In the genomic region with DNA sequence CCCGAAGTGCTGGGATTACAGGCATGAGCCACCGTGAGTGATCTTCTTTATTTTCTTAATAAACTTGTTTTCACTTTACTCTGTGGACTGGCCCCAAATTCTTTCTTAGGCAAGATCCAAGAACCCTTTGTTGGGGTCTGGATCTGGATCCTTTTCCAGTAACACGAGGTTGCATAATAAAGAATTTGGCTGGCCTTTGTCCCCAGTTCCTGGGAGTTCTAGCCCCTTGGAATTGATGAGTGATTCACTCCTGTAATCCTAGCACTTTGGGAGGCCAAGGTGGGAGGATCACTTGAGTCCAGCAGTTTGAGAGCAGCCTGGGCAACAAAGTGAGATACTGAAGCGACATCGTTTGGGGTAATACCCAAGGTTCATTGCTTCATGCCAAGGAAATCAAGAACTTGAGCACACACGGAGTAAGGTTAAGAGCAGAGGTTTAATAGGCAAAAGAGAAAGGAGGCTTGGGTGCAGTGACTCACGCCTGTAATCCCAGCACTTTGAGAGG, we compare ENCODE assay signal across 31 cellular contexts. TPM values are rescaled to one million over a fixed set of nuclear protein-coding genes. Genes with fewer than 3 reads are reported as not detected.
A peak's percentile ranks its signal among the peaks of the same experiment; 100 is the strongest.
DNase-seq lines count a peak whose midpoint lies in the region; ATAC-seq, FAIRE-seq and TF ChIP-seq lines count a peak whose summit lies in the region.
"Had no signal": no experiment of that assay in that cellular context is flagged by ENCODE, and none has a peak within 500 bp of the region (broad histone marks: within the 10 kb centered on the region; RNA-seq: fewer than 3 reads in every experiment).

No MANE protein-coding gene starts in this region.

- intact Hi-C loops in HepG2 (cut with micrococcal nuclease; ENCODE audit: unreplicated experiment) (no loop called here), right lobe of liver (cut with DNase I) (no loop called here)

- H3K27ac ChIP-seq in HepG2 (ENCODE audit: extremely low read length, insufficient read depth, low read length) (peak overlapping the region; percentile 94), right lobe of liver (no peak overlapping the region), VCaP (peak overlapping the region; percentile 95), mesendoderm (ENCODE audit: low read depth, low read length) (peak overlapping the region; percentile 41)
- H3K27ac ChIP-seq: ascending aorta, cardiac muscle cell, upper lobe of left lung had no signal

- H3K27ac Mint-ChIP-seq in stimulated activated naive B cell treated with anti-CD40 and anti-IgM and Interleukin-4, amounts not matched to agents 10 μg/mL and 1 μg/mL and 100 μg/mL, for 72 hours: peak overlapping the region; percentile 37

- no peak for TF ChIP-seq CTCF in HepG2 (CRISPR knock-in tag; IDR thresholded peaks at IDR 0.05)
- TF ChIP-seq CTCF in right lobe of liver (IDR thresholded peaks at IDR 0.05): no peak
- no peak for TF ChIP-seq CTCF in VCaP (conservative IDR thresholded peaks at IDR 0.05)

- H3K36me3 ChIP-seq in HepG2 (replicated peaks in 1 of 2; ENCODE audit: control insufficient read depth in 1 of 2, insufficient read depth in 2 of 2, low read length in 2 of 2): peaks cover 8 to 34% of the 10 kb centered on the region in 2 experiments
- H3K36me3 ChIP-seq in right lobe of liver: peaks cover 0 to 17% (median 12%) of the 10 kb centered on the region in 4 donors
- peaks cover 2% of the 10 kb centered on the region for H3K36me3 ChIP-seq in mesendoderm (ENCODE audit: control insufficient read depth, insufficient read depth, low read length)
- H3K36me3 ChIP-seq: prostate gland had no signal

- H3K4ac ChIP-seq in mesendoderm (ENCODE audit: low read depth, low read length): no peak overlapping the region

- peaks cover 39% of the 10 kb centered on the region for H3K4me1 ChIP-seq in HepG2 (ENCODE audit: insufficient read depth, low read length)
- H3K4me1 ChIP-seq in right lobe of liver: peaks cover 0 to 12% (median 2%) of the 10 kb centered on the region in 4 donors
- H3K4me1 ChIP-seq in mesendoderm (ENCODE audit: control insufficient read depth, low read depth, low read length): no peaks in the 10 kb centered on the region
- H3K4me1 ChIP-seq: BE2C, prostate gland had no signal

- H2BK5ac ChIP-seq in mesendoderm (ENCODE audit: low read length): no peak overlapping the region

- FAIRE-seq in HepG2 (lab: Jason Lieb, UNC): no peak
- no peak for FAIRE-seq in GM19239 (lab: Jason Lieb, UNC)

- H3K79me2 ChIP-seq in HepG2 (ENCODE audit: insufficient read depth, low read length) (peaks cover 29% of the 10 kb centered on the region), mesendoderm (ENCODE audit: control insufficient read depth, insufficient read depth, low read length) (peaks cover 28% of the 10 kb centered on the region)

- H3K27me3 Mint-ChIP-seq in stimulated activated naive B cell treated with anti-CD40 and anti-IgM and Interleukin-4, amounts not matched to agents 10 μg/mL and 1 μg/mL and 100 μg/mL, for 72 hours: no peaks in the 10 kb centered on the region
- H3K27me3 Mint-ChIP-seq: activated CD4-positive, alpha-beta T cell treated with anti-CD3 and anti-CD28 coated beads, Interleukin-2, amount 10 ng/mL, durations not matched to agents 7 days and 5 days; activated naive CD4-positive, alpha-beta T cell treated with anti-CD3 and anti-CD28 coated beads, Interleukin-2, amount 10 ng/mL, durations not matched to agents 7 days and 5 days had no signal

- H2AFZ ChIP-seq in HepG2 (ENCODE audit: low read length): no peak overlapping the region

- H2BK120ac ChIP-seq in mesendoderm (ENCODE audit: low read depth, low read length): no peak overlapping the region

- peak overlapping the region; percentile 63 for H3K18ac ChIP-seq in mesendoderm (ENCODE audit: low read length)

- no peaks in the 10 kb centered on the region for H3K9me3 Mint-ChIP-seq in stimulated activated naive B cell treated with anti-CD40 and anti-IgM and Interleukin-4, amounts not matched to agents 10 μg/mL and 1 μg/mL and 100 μg/mL, for 72 hours
- H3K9me3 Mint-ChIP-seq: activated CD4-positive, alpha-beta T cell treated with anti-CD3 and anti-CD28 coated beads, Interleukin-2, amount 10 ng/mL, durations not matched to agents 7 days and 5 days; activated naive CD4-positive, alpha-beta T cell treated with anti-CD3 and anti-CD28 coated beads, Interleukin-2, amount 10 ng/mL, durations not matched to agents 7 days and 5 days; activated T-helper 1 cell treated with anti-CD3 and anti-CD28 coated beads, Interleukin-12 subunit alpha, Interleukin-12 subunit beta, Interleukin-2, Interleukin-4 antibody, amounts not matched to agents 30 ng/mL and 10 ng/mL and 1 ng/mL, durations not matched to agents 14 hours and 24 hours and 36 hours had no signal

- H3K4me2 ChIP-seq in HepG2 (ENCODE audit: low read depth, low read length): 0 out of 2 replicates have a peak overlapping the region, but pooled peaks have one; percentile 7
- no peak overlapping the region for H3K4me2 ChIP-seq in mesendoderm (ENCODE audit: low read length)

- H2BK15ac ChIP-seq in mesendoderm (replicated peaks; ENCODE audit: low read depth): no peak overlapping the region

- CTCF ChIA-PET in HepG2 (lab: Yijun Ruan, JAX; ENCODE audit: low intra/inter-chr PET ratio, low total read pairs): no interaction called here

- no peak overlapping the region for H4K5ac ChIP-seq in mesendoderm (ENCODE audit: low read length)

- H3K4me1 Mint-ChIP-seq in stimulated activated naive B cell treated with anti-CD40 and anti-IgM and Interleukin-4, amounts not matched to agents 10 μg/mL and 1 μg/mL and 100 μg/mL, for 72 hours: peaks cover 9 to 21% of the 10 kb centered on the region in 2 donors

- H3K27me3 ChIP-seq in HepG2 (ENCODE audit: control insufficient read depth in 1 of 2, insufficient read depth in 2 of 2, low read length in 2 of 2) (no peaks in the 10 kb centered on the region; a peak in 1 of 5 replicates), right lobe of liver (no peaks in the 10 kb centered on the region), mesendoderm (ENCODE audit: insufficient read depth, low read length, poor library complexity) (no peaks in the 10 kb centered on the region)
- H3K27me3 ChIP-seq: ascending aorta, BE2C, cardiac muscle cell, upper lobe of left lung had no signal

- H3K9ac ChIP-seq in HepG2 (ENCODE audit: insufficient read depth, low read depth, low read length) (no peak overlapping the region), mesendoderm (ENCODE audit: low read length) (no peak overlapping the region)

- TF ChIP-seq RAD21 in HepG2 (CRISPR knock-in tag; IDR thresholded peaks at IDR 0.05): no peak

- no peak overlapping the region for H3K23ac ChIP-seq in mesendoderm (ENCODE audit: low read length)

- TF ChIP-seq EP300 in HepG2 (IDR thresholded peaks at IDR 0.05; ENCODE audit: low read depth in 2 of 2, low read length in 2 of 2): no peak
- TF ChIP-seq EP300 in HepG2 (CRISPR knock-in tag; IDR thresholded peaks at IDR 0.05; ENCODE audit: borderline replicate concordance): no peak

- BruUV-seq in HepG2 (replicated peaks; lab: Mats Ljungman, UMichigan): no TSS peak

- H3K36me3 Mint-ChIP-seq in stimulated activated naive B cell treated with anti-CD40 and anti-IgM and Interleukin-4, amounts not matched to agents 10 μg/mL and 1 μg/mL and 100 μg/mL, for 72 hours: peaks cover 28 to 45% of the 10 kb centered on the region in 2 donors

- no peaks in the 10 kb centered on the region for H3K9me3 ChIP-seq in HepG2 (ENCODE audit: low read length)
- H3K9me3 ChIP-seq in right lobe of liver: no peaks in the 10 kb centered on the region
- H3K9me3 ChIP-seq: ascending aorta, BE2C, prostate gland, upper lobe of left lung had no signal

- H3K56ac ChIP-seq in mesendoderm (ENCODE audit: low read length): no peak overlapping the region

- no peak overlapping the region for H4K8ac ChIP-seq in mesendoderm (ENCODE audit: low read depth, low read length)

- in situ Hi-C loops in HepG2 (cut with HindIII; ENCODE audit: extremely low pct_ligation_motif_present, low pct_unique_long_range_greater_than_20kb): no loop called here

- ATAC-seq in HepG2 (no peak), right lobe of liver (no peak)
- no peak for ATAC-seq in stimulated activated naive B cell treated with anti-CD40 and anti-IgM and Interleukin-4, amounts not matched to agents 10 μg/mL and 1 μg/mL and 100 μg/mL, for 72 hours (replicated peaks)
- ATAC-seq: HCT116, Panc1 had no signal

- H3K4me3 ChIP-seq in HepG2 (replicated peaks in 1 of 3; ENCODE audit: insufficient read depth in 1 of 3, low read depth in 2 of 3, low read length in 3 of 3) (no peak overlapping the region), right lobe of liver (no peak overlapping the region), mesendoderm (ENCODE audit: low read length) (no peak overlapping the region)
- H3K4me3 ChIP-seq: ascending aorta, cardiac muscle cell, prostate gland, upper lobe of left lung had no signal

- H3K4me3 Mint-ChIP-seq in stimulated activated naive B cell treated with anti-CD40 and anti-IgM and Interleukin-4, amounts not matched to agents 10 μg/mL and 1 μg/mL and 100 μg/mL, for 72 hours: no peak overlapping the region
- H3K4me3 Mint-ChIP-seq: activated CD4-positive, alpha-beta T cell treated with anti-CD3 and anti-CD28 coated beads, Interleukin-2, amount 10 ng/mL, durations not matched to agents 7 days and 5 days; activated naive CD4-positive, alpha-beta T cell treated with anti-CD3 and anti-CD28 coated beads, Interleukin-2, amount 10 ng/mL, durations not matched to agents 7 days and 5 days had no signal

- peaks cover 16% of the 10 kb centered on the region for H4K20me1 ChIP-seq in HepG2 (ENCODE audit: insufficient read depth, low read length)

- H3K79me1 ChIP-seq in mesendoderm (ENCODE audit: low read length): no peaks in the 10 kb centered on the region

- H2AK5ac ChIP-seq in mesendoderm (ENCODE audit: low read length): no peak overlapping the region

- 90% methylated on average over 7 of the region's 7 CpGs for WGBS in HepG2 (ENCODE audit: low lambda C conversion rate)
- 83% methylated on average over 6 of the region's 7 CpGs for WGBS in right lobe of liver (ENCODE audit: insufficient coverage, low coverage, low lambda C conversion rate, missing lambda C conversion rate)
- WGBS in mesendoderm (ENCODE audit: extremely low coverage, insufficient coverage, low lambda C conversion rate): no CpG with 5 or more reads among the region's 7 CpGs

- no peak for TF ChIP-seq POLR2A in HepG2 (IDR thresholded peaks at IDR 0.05; ENCODE audit: insufficient read depth in 1 of 2, low read depth in 2 of 2, low read length in 2 of 2)
- TF ChIP-seq POLR2A in right lobe of liver (IDR thresholded peaks at IDR 0.05): no peak

- DNase-seq in HepG2 (ENCODE audit: low spot score): no peak
- DNase-seq in right lobe of liver: no peak
- DNase-seq in mesendoderm: no peak
- DNase-seq in stimulated activated naive B cell treated with anti-CD40 and anti-IgM and Interleukin-4, amounts not matched to agents 10 μg/mL and 1 μg/mL and 100 μg/mL, for 72 hours: no peak
- DNase-seq in activated CD4-positive, CD25-positive, alpha-beta regulatory T cell (lab: John Stamatoyannopoulos, UW): no peak
- DNase-seq in GM19239 (ENCODE audit: insufficient read length, low spot score): no peak
- DNase-seq in Ammon's horn (ENCODE audit: low spot score): no peak
- DNase-seq: ACHN; activated CD4-positive, alpha-beta T cell treated with anti-CD3 and anti-CD28 coated beads, Interleukin-2, amount 10 ng/mL, durations not matched to agents 7 days and 5 days; activated naive CD4-positive, alpha-beta T cell treated with anti-CD3 and anti-CD28 coated beads, Interleukin-2, amount 10 ng/mL, durations not matched to agents 7 days and 5 days; BE2C; COR-L47; cortex of kidney; DMS53; effector memory CD4-positive, alpha-beta T cell; glutamatergic neuron; IMR-90; NCI-H146; NCI-H345; SIG-M5; stimulated activated CD4-positive, alpha-beta T cell treated with anti-CD3 and anti-CD28 coated beads, Interleukin-4, amount 100 ng/mL, for 24 hours; substantia nigra; T-helper 9 cell; upper lobe of left lung had no signal

- POLR2A ChIA-PET in HepG2 (lab: Yijun Ruan, JAX): interaction anchor here (1.2 to 1.9 kb wide), 4 partner anchors 9 to 173 kb away, joined by 4 to 6 read pairs (median 5); partner anchors contain the start of gene RBM34

RNA-seq across cellular contexts. Expression of gene TOMM20, which starts 2.2 kb away (rescaled TPM):
- total RNA-seq in HepG2 (2016; rRNA removed; fragmentation: Illumina TruSeq; extraction: Trizol): 138 and 153 TPM in 2 replicates
- total RNA-seq in HepG2 (2016; cell fraction: cytosol; rRNA removed; fragmentation: Illumina TruSeq; extraction: Trizol; ENCODE audit: low read depth): 69.4 and 87.9 TPM in 2 replicates
- total RNA-seq in HepG2 (2016; cell fraction: insoluble cytoplasmic fraction; rRNA removed; fragmentation: Illumina TruSeq; extraction: Trizol): 150 and 155 TPM in 2 replicates
- total RNA-seq in HepG2 (2016; cell fraction: membrane; rRNA removed; fragmentation: Illumina TruSeq; extraction: Trizol): 161 and 181 TPM in 2 replicates
- total RNA-seq in HepG2 (2016; cell fraction: nucleus; rRNA removed; fragmentation: Illumina TruSeq; extraction: Trizol): 122 and 141 TPM in 2 replicates
- 298 and 376 TPM in 2 replicates for polyA plus RNA-seq in HepG2 (2011; rRNA removed)
- polyA plus RNA-seq in HepG2 (2011; cell fraction: cytosol; rRNA removed): 138 and 172 TPM in 2 replicates
- polyA plus RNA-seq in HepG2 (2011; cell fraction: nucleus; rRNA removed): 48.3 and 58.7 TPM in 2 replicates
- 275 and 344 TPM in 2 replicates for polyA plus RNA-seq in HepG2 (2012)
- 107 and 127 TPM in 2 replicates for polyA plus RNA-seq in HepG2 (2016; cell fraction: cytosol; fragmentation: Illumina TruSeq; extraction: Trizol; ENCODE audit: low read depth)
- 138 and 146 TPM in 2 replicates for polyA plus RNA-seq in HepG2 (2016; cell fraction: insoluble cytoplasmic fraction; fragmentation: Illumina TruSeq; extraction: Trizol; ENCODE audit: low read depth)
- polyA plus RNA-seq in HepG2 (2016; cell fraction: membrane; fragmentation: Illumina TruSeq; extraction: Trizol; ENCODE audit: low read depth): 182 and 204 TPM in 2 replicates
- 192 and 196 TPM in 2 replicates for polyA plus RNA-seq in HepG2 (2016; cell fraction: nucleus; fragmentation: Illumina TruSeq; extraction: Trizol; ENCODE audit: insufficient read depth, low read depth)
- 29.6 and 82.1 TPM in 2 replicates for polyA minus RNA-seq in HepG2 (2011; rRNA and poly(A)+ RNA removed; ENCODE audit: low replicate concordance)
- polyA minus RNA-seq in HepG2 (2011; cell fraction: cytosol; rRNA and poly(A)+ RNA removed): 136 and 144 TPM in 2 replicates
- polyA minus RNA-seq in HepG2 (2011; cell fraction: nucleus; rRNA and poly(A)+ RNA removed): 77.8 and 97.8 TPM in 2 replicates
- total RNA-seq in right lobe of liver: 10 to 100 TPM; 33.0 to 59.2 (median 42.7) TPM
- polyA plus RNA-seq in mesendoderm (2013, experiment 1 of 2): 153 TPM
- polyA plus RNA-seq in mesendoderm (2013, experiment 2 of 2): 146 TPM

RNA-seq across cellular contexts. Expression of gene RBM34, which starts 30.2 kb away (rescaled TPM):
- total RNA-seq in HepG2 (2016; rRNA removed; fragmentation: Illumina TruSeq; extraction: Trizol) (73.0 and 105 TPM in 2 replicates), right lobe of liver (10 to 100 TPM; 16.6 to 37.7 (median 24.7) TPM)
- 20.7 and 28.7 TPM in 2 replicates for total RNA-seq in HepG2 (2016; cell fraction: cytosol; rRNA removed; fragmentation: Illumina TruSeq; extraction: Trizol; ENCODE audit: low read depth)
- 75.9 and 117 TPM in 2 replicates for total RNA-seq in HepG2 (2016; cell fraction: insoluble cytoplasmic fraction; rRNA removed; fragmentation: Illumina TruSeq; extraction: Trizol)
- total RNA-seq in HepG2 (2016; cell fraction: membrane; rRNA removed; fragmentation: Illumina TruSeq; extraction: Trizol): 40.3 and 46.0 TPM in 2 replicates
- total RNA-seq in HepG2 (2016; cell fraction: nucleus; rRNA removed; fragmentation: Illumina TruSeq; extraction: Trizol): 53.9 and 58.5 TPM in 2 replicates
- polyA plus RNA-seq in HepG2 (2011; rRNA removed): 29.5 and 34.7 TPM in 2 replicates
- polyA plus RNA-seq in HepG2 (2011; cell fraction: cytosol; rRNA removed): 33.1 and 35.4 TPM in 2 replicates
- 17.2 and 19.6 TPM in 2 replicates for polyA plus RNA-seq in HepG2 (2011; cell fraction: nucleus; rRNA removed)
- polyA plus RNA-seq in HepG2 (2012): 66.2 and 93.3 TPM in 2 replicates
- polyA plus RNA-seq in HepG2 (2016; cell fraction: cytosol; fragmentation: Illumina TruSeq; extraction: Trizol; ENCODE audit: low read depth): 25.6 and 27.5 TPM in 2 replicates
- 124 and 129 TPM in 2 replicates for polyA plus RNA-seq in HepG2 (2016; cell fraction: insoluble cytoplasmic fraction; fragmentation: Illumina TruSeq; extraction: Trizol; ENCODE audit: low read depth)
- 42.1 and 46.7 TPM in 2 replicates for polyA plus RNA-seq in HepG2 (2016; cell fraction: membrane; fragmentation: Illumina TruSeq; extraction: Trizol; ENCODE audit: low read depth)
- 66.9 and 70.6 TPM in 2 replicates for polyA plus RNA-seq in HepG2 (2016; cell fraction: nucleus; fragmentation: Illumina TruSeq; extraction: Trizol; ENCODE audit: insufficient read depth, low read depth)
- polyA minus RNA-seq in HepG2 (2011; rRNA and poly(A)+ RNA removed; ENCODE audit: low replicate concordance): 14.6 and 22.5 TPM in 2 replicates
- 9.6 and 17.9 TPM in 2 replicates for polyA minus RNA-seq in HepG2 (2011; cell fraction: cytosol; rRNA and poly(A)+ RNA removed)
- 50.9 and 51.7 TPM in 2 replicates for polyA minus RNA-seq in HepG2 (2011; cell fraction: nucleus; rRNA and poly(A)+ RNA removed)
- polyA plus RNA-seq in mesendoderm (2013, experiment 1 of 2): 145 TPM
- 149 TPM for polyA plus RNA-seq in mesendoderm (2013, experiment 2 of 2)

Comparison
In these comparisons a context has a peak if more than half of its experiments do, and no peak if none do; other contexts are left out.
1. H3K27ac ChIP-seq: peak in HepG2 (single experiment), VCaP (single experiment) and mesendoderm (single experiment); none in right lobe of liver (0 of 3).